25 cellular contexts compared by ENCODE assay signal in the genomic region with DNA sequence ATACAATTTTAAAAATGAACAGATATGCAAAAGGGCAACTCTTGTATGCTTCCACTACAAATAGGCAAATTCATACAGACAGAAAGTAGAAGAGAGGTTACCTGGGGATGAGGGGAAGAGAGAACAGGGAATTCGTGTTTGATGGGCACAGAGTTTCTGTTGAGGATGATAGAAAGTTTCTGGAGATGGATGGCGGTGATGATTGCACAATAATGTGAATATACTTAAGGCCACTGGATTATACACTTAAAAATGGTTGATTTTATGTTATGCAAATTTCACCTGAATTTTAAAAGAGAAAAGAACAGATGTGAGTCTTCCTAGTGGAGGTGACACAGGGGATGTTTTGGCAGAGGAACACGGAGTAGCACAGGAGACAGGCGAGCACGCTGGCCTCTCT.
"Had no signal": no experiment of that assay in that cellular context is flagged by ENCODE, and none has a peak within 500 bp of the region (broad histone marks: within the 10 kb centered on the region; RNA-seq: fewer than 3 reads in every experiment).

No MANE protein-coding gene starts in this region.

- H3K27ac Mint-ChIP-seq: mesothelial cell of epicardium, naive B cell had no signal

- H3K4me1 ChIP-seq: esophagus squamous epithelium, gastrocnemius medialis, heart right ventricle, left lung, lower lobe of right lung had no signal

- H3K4me1 Mint-ChIP-seq: mesothelial cell of epicardium, naive B cell had no signal

- H3K4me3 ChIP-seq: coronary artery, dorsolateral prefrontal cortex, esophagus squamous epithelium, gastrocnemius medialis, heart right ventricle, left lung, lower lobe of right lung, mucosa of descending colon had no signal

- H3K9me3 ChIP-seq: gastrocnemius medialis had no signal

- H3K27me3 ChIP-seq: gastrocnemius medialis, left lung had no signal

- H3K36me3 Mint-ChIP-seq: mesothelial cell of epicardium had no signal

- H3K36me3 ChIP-seq: esophagus squamous epithelium, gastrocnemius medialis, heart right ventricle, left lung, lower lobe of right lung had no signal

- H3K4me3 Mint-ChIP-seq: mesothelial cell of epicardium, naive B cell had no signal

- H3K27ac ChIP-seq: coronary artery, dorsolateral prefrontal cortex, esophagus squamous epithelium, gastrocnemius medialis, heart right ventricle, left lung, lower lobe of right lung had no signal

- ATAC-seq: gastrocnemius medialis, heart right ventricle, left cardiac atrium, left lung, left ventricle myocardium superior, lower lobe of right lung, mucosa of descending colon had no signal

- DNase-seq: dermis blood vessel endothelial cell; dorsolateral prefrontal cortex; effector CD4-positive, alpha-beta T cell; effector memory CD4-positive, alpha-beta T cell; esophagus squamous epithelium; foreskin fibroblast; foreskin melanocyte; gastrocnemius medialis; glutamatergic neuron; head of caudate nucleus; heart right ventricle; hippocampal formation; left cardiac atrium; left lung; left ventricle myocardium superior; lower lobe of right lung; mesenchymal stem cell; mucosa of descending colon; naive B cell had no signal

- FAIRE-seq: colon, endothelial cell of umbilical vein, islet of Langerhans, keratinocyte had no signal
